ENCODE assay signal across 8 cellular contexts in the genomic region with DNA sequence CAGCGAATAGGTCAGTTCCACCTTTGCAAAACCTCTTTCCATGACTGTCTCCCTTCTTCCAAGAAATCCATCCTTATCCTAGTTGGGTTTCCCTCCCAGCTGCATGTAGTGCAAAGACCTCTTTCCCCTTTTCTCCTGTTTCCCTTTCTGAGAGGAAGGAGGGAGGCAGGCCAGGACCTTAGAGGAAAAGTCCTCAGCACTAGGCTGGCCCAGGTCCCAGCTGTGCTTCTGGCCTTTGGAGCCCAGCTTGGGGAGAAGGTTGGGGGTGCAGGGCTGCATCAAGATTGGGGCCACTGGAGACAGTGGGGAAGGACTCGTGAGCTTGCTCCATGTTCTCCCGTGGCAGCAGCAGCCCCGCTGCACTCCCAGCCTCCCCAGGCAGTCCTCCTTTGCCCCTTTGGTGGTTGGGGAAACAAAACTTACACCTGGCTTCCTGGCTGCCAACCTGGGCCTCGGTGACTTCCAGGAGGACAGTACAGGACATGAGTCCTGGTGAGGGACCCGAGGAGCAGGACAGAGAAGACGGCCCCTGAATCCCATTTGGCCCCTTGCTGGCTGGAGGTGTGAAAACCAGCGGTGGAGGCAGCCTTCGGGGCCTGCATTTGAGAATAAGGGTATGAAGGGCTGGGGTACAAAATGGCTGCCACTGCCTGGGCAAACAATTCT. TPM values are rescaled to one million over a fixed set of nuclear protein-coding genes. Genes with fewer than 3 reads are reported as not detected.
DNase-seq lines count a peak whose midpoint lies in the region; ATAC-seq lines count a peak whose summit lies in the region.

No MANE protein-coding gene starts in this region.

- peaks cover 11% of the 10 kb centered on the region for H3K4me1 ChIP-seq in iPS-15b (ENCODE audit: control insufficient read depth, insufficient read depth, low read length)

- no peak for DNase-seq in activated naive CD8-positive, alpha-beta T cell treated with anti-CD3 and anti-CD28 coated beads, Interleukin-2, amount 10 ng/mL, durations not matched to agents 7 days and 5 days
- DNase-seq in HT-29 (ENCODE audit: low spot score) (no peak), HPDE6-E6E7 (ENCODE audit: extremely low spot score) (no peak), NCI-H128 (lab: John Stamatoyannopoulos, UW; ENCODE audit: unreplicated experiment) (no peak)

- peak; percentile 5 for ATAC-seq in HG03097 (IDR thresholded peaks at IDR 0.05; ENCODE audit: low FRiP score, unreplicated experiment)
- ATAC-seq in activated naive CD8-positive, alpha-beta T cell treated with anti-CD3 and anti-CD28 coated beads, Interleukin-2, amount 10 ng/mL, durations not matched to agents 7 days and 5 days (ENCODE audit: low read depth), result no peak
- ATAC-seq in stimulated activated memory B cell treated with anti-CD40 and anti-IgM and Interleukin-4, amounts not matched to agents 10 μg/mL and 1 μg/mL and 100 μg/mL, for 72 hours, result no peak
- ATAC-seq in HG03378 (IDR thresholded peaks at IDR 0.05; ENCODE audit: unreplicated experiment), result no peak

- POLR2A ChIA-PET in activated naive CD8-positive, alpha-beta T cell treated with anti-CD3 and anti-CD28 coated beads, Interleukin-2, amount 10 ng/mL, durations not matched to agents 7 days and 5 days (lab: Charles Lee), result interaction anchor here (0.6 to 7.3 kb wide), 17 partner anchors 8 to 232 kb away, joined by 3 to 290 read pairs (median 6); partner anchors contain the start of genes ACBD4, HEXIM1 and MAP3K14

- peak overlapping the region; percentile 70 for H3K9ac ChIP-seq in iPS-15b (ENCODE audit: low read depth, low read length)

- H3K36me3 ChIP-seq in iPS-15b (ENCODE audit: control insufficient read depth, insufficient read depth, low read length), result no peaks in the 10 kb centered on the region

- no peaks in the 10 kb centered on the region for H3K27me3 ChIP-seq in iPS-15b (ENCODE audit: control insufficient read depth, insufficient read depth, low read length)

- peak overlapping the region; percentile 79 for H3K4me3 ChIP-seq in iPS-15b (ENCODE audit: low read depth, low read length)

- peaks cover 36% of the 10 kb centered on the region for H3K4me1 Mint-ChIP-seq in activated naive CD8-positive, alpha-beta T cell treated with anti-CD3 and anti-CD28 coated beads, Interleukin-2, amount 10 ng/mL, durations not matched to agents 7 days and 5 days
- H3K4me1 Mint-ChIP-seq in stimulated activated memory B cell treated with anti-CD40 and anti-IgM and Interleukin-4, amounts not matched to agents 10 μg/mL and 1 μg/mL and 100 μg/mL, for 72 hours, result peaks cover 34% of the 10 kb centered on the region

- H3K36me3 Mint-ChIP-seq in activated naive CD8-positive, alpha-beta T cell treated with anti-CD3 and anti-CD28 coated beads, Interleukin-2, amount 10 ng/mL, durations not matched to agents 7 days and 5 days, result peaks cover 19% of the 10 kb centered on the region
- peaks cover 10% of the 10 kb centered on the region for H3K36me3 Mint-ChIP-seq in stimulated activated memory B cell treated with anti-CD40 and anti-IgM and Interleukin-4, amounts not matched to agents 10 μg/mL and 1 μg/mL and 100 μg/mL, for 72 hours

- peak overlapping the region; percentile 99 for H3K27ac Mint-ChIP-seq in activated naive CD8-positive, alpha-beta T cell treated with anti-CD3 and anti-CD28 coated beads, Interleukin-2, amount 10 ng/mL, durations not matched to agents 7 days and 5 days
- H3K27ac Mint-ChIP-seq in stimulated activated memory B cell treated with anti-CD40 and anti-IgM and Interleukin-4, amounts not matched to agents 10 μg/mL and 1 μg/mL and 100 μg/mL, for 72 hours, result peak overlapping the region; percentile 97

- H3K4me3 Mint-ChIP-seq in activated naive CD8-positive, alpha-beta T cell treated with anti-CD3 and anti-CD28 coated beads, Interleukin-2, amount 10 ng/mL, durations not matched to agents 7 days and 5 days, result peak overlapping the region; percentile 99
- peak overlapping the region; percentile 99 for H3K4me3 Mint-ChIP-seq in stimulated activated memory B cell treated with anti-CD40 and anti-IgM and Interleukin-4, amounts not matched to agents 10 μg/mL and 1 μg/mL and 100 μg/mL, for 72 hours

- no peaks in the 10 kb centered on the region for H3K9me3 Mint-ChIP-seq in activated naive CD8-positive, alpha-beta T cell treated with anti-CD3 and anti-CD28 coated beads, Interleukin-2, amount 10 ng/mL, durations not matched to agents 7 days and 5 days
- no peaks in the 10 kb centered on the region for H3K9me3 Mint-ChIP-seq in stimulated activated memory B cell treated with anti-CD40 and anti-IgM and Interleukin-4, amounts not matched to agents 10 μg/mL and 1 μg/mL and 100 μg/mL, for 72 hours

- H3K9me3 ChIP-seq in iPS-15b (ENCODE audit: control insufficient read depth, insufficient read depth, low read length), result no peaks in the 10 kb centered on the region

- H3K27me3 Mint-ChIP-seq in activated naive CD8-positive, alpha-beta T cell treated with anti-CD3 and anti-CD28 coated beads, Interleukin-2, amount 10 ng/mL, durations not matched to agents 7 days and 5 days, result no peaks in the 10 kb centered on the region
- H3K27me3 Mint-ChIP-seq in stimulated activated memory B cell treated with anti-CD40 and anti-IgM and Interleukin-4, amounts not matched to agents 10 μg/mL and 1 μg/mL and 100 μg/mL, for 72 hours, result no peaks in the 10 kb centered on the region

RNA-seq across cellular contexts. Expression of gene HEXIM2, which starts 0.5 kb away (rescaled TPM):
- 1 to 10 TPM; 6.7 to 7.7 TPM for total RNA-seq in activated naive CD8-positive, alpha-beta T cell treated with anti-CD3 and anti-CD28 coated beads, Interleukin-2, amount 10 ng/mL, durations not matched to agents 7 days and 5 days
- 9.0 and 9.5 TPM in 2 replicates for total RNA-seq in HT-29 (2014; rRNA removed; shearing (Covaris generic))

RNA-seq across cellular contexts. Expression of gene HEXIM1, which starts 13.9 kb away (rescaled TPM):
- 10 to 100 TPM; 33.6 to 33.7 TPM for total RNA-seq in activated naive CD8-positive, alpha-beta T cell treated with anti-CD3 and anti-CD28 coated beads, Interleukin-2, amount 10 ng/mL, durations not matched to agents 7 days and 5 days
- total RNA-seq in HT-29 (2014; rRNA removed; shearing (Covaris generic)), result 9.4 and 9.6 TPM in 2 replicates

RNA-seq across cellular contexts. Expression of gene ACBD4, which starts 26.7 kb away (rescaled TPM):
- 10 to 100 TPM; 24.5 to 25.0 TPM for total RNA-seq in activated naive CD8-positive, alpha-beta T cell treated with anti-CD3 and anti-CD28 coated beads, Interleukin-2, amount 10 ng/mL, durations not matched to agents 7 days and 5 days
- total RNA-seq in HT-29 (2014; rRNA removed; shearing (Covaris generic)), result 12.0 and 12.3 TPM in 2 replicates

RNA-seq across cellular contexts. Expression of gene PLCD3, which starts 29.8 kb away (rescaled TPM):
- total RNA-seq in activated naive CD8-positive, alpha-beta T cell treated with anti-CD3 and anti-CD28 coated beads, Interleukin-2, amount 10 ng/mL, durations not matched to agents 7 days and 5 days, result 1 to 10 TPM; 4.2 to 4.9 TPM
- 130 and 142 TPM in 2 replicates for total RNA-seq in HT-29 (2014; rRNA removed; shearing (Covaris generic))

RNA-seq across cellular contexts. Expression of gene FMNL1, which starts 59.5 kb away (rescaled TPM):
- 100 to 1,000 TPM; 408 to 411 TPM for total RNA-seq in activated naive CD8-positive, alpha-beta T cell treated with anti-CD3 and anti-CD28 coated beads, Interleukin-2, amount 10 ng/mL, durations not matched to agents 7 days and 5 days
- 0.03 TPM in 1 of 2 replicates, not detected in the other for total RNA-seq in HT-29 (2014; rRNA removed; shearing (Covaris generic))
